ENCODE assay signal across 8 cellular contexts in genomic region chr21:36976882-36977651, GRCh38. TPM values are rescaled to one million over a fixed set of nuclear protein-coding genes. Genes with fewer than 3 reads are reported as not detected.
DNase-seq lines count a peak whose midpoint lies in the region; ATAC-seq and TF ChIP-seq lines count a peak whose summit lies in the region.

No MANE protein-coding gene starts in this region.

- H3K9me3 ChIP-seq in parathyroid adenoma (ENCODE audit: control insufficient read depth, low read length): no peaks in the 10 kb centered on the region

- no peaks in the 10 kb centered on the region for H3K36me3 ChIP-seq in parathyroid adenoma (ENCODE audit: control insufficient read depth, insufficient read depth, low read length)

- no peak overlapping the region for H3K4me3 Mint-ChIP-seq in activated CD4-positive, alpha-beta memory T cell treated with anti-CD3 and anti-CD28 coated beads, Interleukin-2, amount 10 ng/mL, durations not matched to agents 7 days and 5 days

- CTCF ChIA-PET in activated CD4-positive, alpha-beta memory T cell treated with anti-CD3 and anti-CD28 coated beads, Interleukin-2, amount 10 ng/mL, durations not matched to agents 7 days and 5 days (lab: Charles Lee): interaction anchor here (0.5 to 5.1 kb wide), 17 partner anchors 10 to 587 kb away, joined by 3 to 32 read pairs (median 4); partner anchors contain the start of gene HLCS

- peaks cover 10% of the 10 kb centered on the region for H3K27me3 Mint-ChIP-seq in activated CD4-positive, alpha-beta memory T cell treated with anti-CD3 and anti-CD28 coated beads, Interleukin-2, amount 10 ng/mL, durations not matched to agents 7 days and 5 days

- H3K27ac ChIP-seq in parathyroid adenoma: no peak overlapping the region

- H3K27me3 ChIP-seq in parathyroid adenoma (ENCODE audit: control insufficient read depth, insufficient read depth, low read length): no peaks in the 10 kb centered on the region

- H2AFZ ChIP-seq in parathyroid adenoma: peak overlapping the region; percentile 50

- peaks cover 25% of the 10 kb centered on the region for H3K4me1 Mint-ChIP-seq in activated CD4-positive, alpha-beta memory T cell treated with anti-CD3 and anti-CD28 coated beads, Interleukin-2, amount 10 ng/mL, durations not matched to agents 7 days and 5 days

- no peaks in the 10 kb centered on the region for H3K9me3 Mint-ChIP-seq in activated CD4-positive, alpha-beta memory T cell treated with anti-CD3 and anti-CD28 coated beads, Interleukin-2, amount 10 ng/mL, durations not matched to agents 7 days and 5 days

- ATAC-seq in GM18520 (IDR thresholded peaks at IDR 0.05; ENCODE audit: unreplicated experiment) (peak; percentile 50), HG03159 (IDR thresholded peaks at IDR 0.05; ENCODE audit: unreplicated experiment) (peak; percentile 53)

- no peak overlapping the region for H3K4me3 ChIP-seq in parathyroid adenoma (ENCODE audit: low read depth, low read length)

- no peak overlapping the region for H3K4me2 ChIP-seq in parathyroid adenoma (ENCODE audit: low read length)

- DNase-seq in CD1c-positive myeloid dendritic cell (ENCODE audit: extremely low spot score) (peak; percentile 62), NCI-H345 treated with DMSO at 0.1 percent for 48 hours (lab: John Stamatoyannopoulos, UW; ENCODE audit: unreplicated experiment) (peak; percentile 53), fibroblast of the conjunctiva (ENCODE audit: low read depth) (peak; percentile 65), T1000 (lab: John Stamatoyannopoulos, UW) (no peak)
- DNase-seq in activated CD4-positive, alpha-beta memory T cell treated with anti-CD3 and anti-CD28 coated beads, Interleukin-2, amount 10 ng/mL, durations not matched to agents 7 days and 5 days: peak; percentile 31

- POLR2A ChIA-PET in activated CD4-positive, alpha-beta memory T cell treated with anti-CD3 and anti-CD28 coated beads, Interleukin-2, amount 10 ng/mL, durations not matched to agents 7 days and 5 days (lab: Charles Lee): interaction anchor here (1.0 to 2.8 kb wide), 5 partner anchors 8 to 37 kb away, joined by 3 to 14 read pairs (median 4); partner anchors contain the start of gene HLCS

- TF ChIP-seq CTCF in parathyroid adenoma (IDR thresholded peaks at IDR 0.05): peak; percentile 61

- H3K27ac Mint-ChIP-seq in activated CD4-positive, alpha-beta memory T cell treated with anti-CD3 and anti-CD28 coated beads, Interleukin-2, amount 10 ng/mL, durations not matched to agents 7 days and 5 days: peak overlapping the region; percentile 29

- H3K4me1 ChIP-seq in parathyroid adenoma: peaks cover 2% of the 10 kb centered on the region

- H3K9ac ChIP-seq in parathyroid adenoma: no peak overlapping the region

- H3K36me3 Mint-ChIP-seq in activated CD4-positive, alpha-beta memory T cell treated with anti-CD3 and anti-CD28 coated beads, Interleukin-2, amount 10 ng/mL, durations not matched to agents 7 days and 5 days (ENCODE audit: low read depth): no peaks in the 10 kb centered on the region

- no peaks in the 10 kb centered on the region for H3K79me2 ChIP-seq in parathyroid adenoma

RNA-seq across cellular contexts. Expression of gene HLCS, which starts 10.6 kb away (rescaled TPM):
- 10 to 100 TPM; 13.3 to 13.9 TPM for total RNA-seq in activated CD4-positive, alpha-beta memory T cell treated with anti-CD3 and anti-CD28 coated beads, Interleukin-2, amount 10 ng/mL, durations not matched to agents 7 days and 5 days

RNA-seq across cellular contexts. Expression of gene RIPPLY3, which starts 29.4 kb away (rescaled TPM):
- total RNA-seq in activated CD4-positive, alpha-beta memory T cell treated with anti-CD3 and anti-CD28 coated beads, Interleukin-2, amount 10 ng/mL, durations not matched to agents 7 days and 5 days: not detected
